In the genomic region with DNA sequence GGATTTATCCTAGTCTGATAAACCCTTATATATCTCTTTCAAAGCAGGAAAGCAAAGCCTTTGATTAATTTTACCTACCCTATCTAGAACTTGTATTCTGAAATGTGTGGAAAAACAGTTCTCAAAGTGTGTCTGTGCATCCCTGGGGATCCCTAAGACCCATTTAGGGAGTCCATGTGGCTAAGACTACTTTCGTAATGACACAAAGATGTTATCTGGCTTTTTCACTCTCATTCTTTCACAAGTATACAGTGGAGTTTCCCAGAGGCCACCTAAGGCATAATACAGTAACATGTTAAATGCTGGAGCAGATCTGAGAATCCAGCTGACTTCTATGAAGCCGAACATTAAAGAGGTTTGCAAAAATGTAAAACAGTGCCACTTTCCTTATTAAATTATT, we compare ENCODE assay signal across 15 cellular contexts. TPM values are rescaled to one million over a fixed set of nuclear protein-coding genes. Genes with fewer than 3 reads are reported as not detected.
A peak's percentile ranks its signal among the peaks of the same experiment; 100 is the strongest.
DNase-seq lines count a peak whose midpoint lies in the region; ATAC-seq and TF ChIP-seq lines count a peak whose summit lies in the region.
"Had no signal": no experiment of that assay in that cellular context is flagged by ENCODE, and none has a peak within 500 bp of the region (broad histone marks: within the 10 kb centered on the region; RNA-seq: fewer than 3 reads in every experiment).

No MANE protein-coding gene starts in this region.

- H3K9me3 ChIP-seq in esophagus squamous epithelium, result no peaks in the 10 kb centered on the region
- H3K9me3 ChIP-seq in effector memory CD4-positive, alpha-beta T cell (ENCODE audit: control insufficient read depth, low read length), result no peaks in the 10 kb centered on the region
- H3K9me3 ChIP-seq: BE2C had no signal

- TF ChIP-seq CTCF in esophagus squamous epithelium (IDR thresholded peaks at IDR 0.05), result no peak

- peaks cover 3% of the 10 kb centered on the region for H3K27me3 Mint-ChIP-seq in activated CD4-positive, alpha-beta T cell treated with anti-CD3 and anti-CD28 coated beads for 36 hours
- peaks cover 14% of the 10 kb centered on the region for H3K27me3 Mint-ChIP-seq in activated CD4-positive, alpha-beta T cell treated with anti-CD3 and anti-CD28 coated beads, Interleukin-2, amount 10 ng/mL, durations not matched to agents 24 days and 14 days
- peaks cover 51% of the 10 kb centered on the region for H3K27me3 Mint-ChIP-seq in T-helper 2 cell treated with Interferon-gamma antibody and Interleukin-4, amounts not matched to agents 5 μg/mL and 100 μg/mL, for 36 hours (ENCODE audit: low read depth)
- H3K27me3 Mint-ChIP-seq: CD4-positive, alpha-beta T cell had no signal

- H3K36me3 ChIP-seq in esophagus squamous epithelium, result no peaks in the 10 kb centered on the region
- H3K36me3 ChIP-seq in effector memory CD4-positive, alpha-beta T cell (ENCODE audit: control insufficient read depth, insufficient read depth, low read length), result no peaks in the 10 kb centered on the region
- H3K36me3 ChIP-seq: BE2C had no signal

- POLR2A ChIA-PET in activated CD4-positive, alpha-beta T cell treated with anti-CD3 and anti-CD28 coated beads for 36 hours (lab: Charles Lee), result no interaction called here

- no peak for DNase-seq in activated CD4-positive, alpha-beta T cell treated with anti-CD3 and anti-CD28 coated beads for 36 hours
- no peak for DNase-seq in activated CD4-positive, alpha-beta T cell treated with anti-CD3 and anti-CD28 coated beads, Interleukin-2, amount 10 ng/mL, durations not matched to agents 24 days and 14 days
- DNase-seq in T-helper 2 cell treated with Interferon-gamma antibody and Interleukin-4, amounts not matched to agents 5 μg/mL and 100 μg/mL, for 36 hours (ENCODE audit: low spot score), result peak; percentile 16
- DNase-seq in stimulated activated effector memory CD8-positive, alpha-beta T cell treated with anti-CD3 and anti-CD28 coated beads, Interleukin-12 subunit alpha, Interleukin-12 subunit beta, amount 100 ng/mL, for 72 hours (ENCODE audit: low spot score in 2 of 2), result no peak
- DNase-seq in esophagus squamous epithelium (lab: John Stamatoyannopoulos, UW), result no peak
- no peak for DNase-seq in HuH-7.5 (ENCODE audit: low spot score)
- DNase-seq in effector memory CD4-positive, alpha-beta T cell, result no peak
- DNase-seq: BE2C; CD4-positive, alpha-beta T cell; GOT3; NCI-H187; NCI-H526 treated with DMSO at 0.1 percent for 48 hours; SHP77 treated with DMSO at 0.1 percent for 48 hours had no signal

- 76 to 77% methylated on average over 2 of the region's 2 CpGs for WGBS in esophagus squamous epithelium, 2 donors

- H3K4me1 Mint-ChIP-seq in activated CD4-positive, alpha-beta T cell treated with anti-CD3 and anti-CD28 coated beads for 36 hours, result peaks cover 15% of the 10 kb centered on the region
- H3K4me1 Mint-ChIP-seq in activated CD4-positive, alpha-beta T cell treated with anti-CD3 and anti-CD28 coated beads, Interleukin-2, amount 10 ng/mL, durations not matched to agents 24 days and 14 days, result peaks cover 15% of the 10 kb centered on the region
- H3K4me1 Mint-ChIP-seq in T-helper 2 cell treated with Interferon-gamma antibody and Interleukin-4, amounts not matched to agents 5 μg/mL and 100 μg/mL, for 36 hours (ENCODE audit: low read depth), result peaks cover 9% of the 10 kb centered on the region
- H3K4me1 Mint-ChIP-seq in stimulated activated effector memory CD8-positive, alpha-beta T cell treated with anti-CD3 and anti-CD28 coated beads, Interleukin-12 subunit alpha, Interleukin-12 subunit beta, amount 100 ng/mL, for 72 hours, result no peaks in the 10 kb centered on the region

- no peak for TF ChIP-seq POLR2A in esophagus squamous epithelium (IDR thresholded peaks at IDR 0.05)

- CTCF ChIA-PET in activated CD4-positive, alpha-beta T cell treated with anti-CD3 and anti-CD28 coated beads for 36 hours (lab: Charles Lee), result interaction anchor here (0.9 to 1.5 kb wide), 3 partner anchors 50 to 179 kb away, joined by 3 read pairs; no protein-coding TSS in a partner anchor

- peak; percentile 58 for ATAC-seq in activated CD4-positive, alpha-beta T cell treated with anti-CD3 and anti-CD28 coated beads for 36 hours
- peak; percentile 62 for ATAC-seq in HG02678 (IDR thresholded peaks at IDR 0.05; ENCODE audit: unreplicated experiment)
- ATAC-seq in stimulated activated effector memory CD8-positive, alpha-beta T cell treated with anti-CD3 and anti-CD28 coated beads, Interleukin-12 subunit alpha, Interleukin-12 subunit beta, amount 100 ng/mL, for 72 hours, result peak; percentile 59

- H3K27ac ChIP-seq in esophagus squamous epithelium, result no peak overlapping the region
- no peak overlapping the region for H3K27ac ChIP-seq in effector memory CD4-positive, alpha-beta T cell (ENCODE audit: insufficient read depth, low read length, poor library complexity, severe bottlenecking)
- H3K27ac ChIP-seq: 22Rv1 had no signal

- H3K4me1 ChIP-seq in esophagus squamous epithelium, result no peaks in the 10 kb centered on the region
- H3K4me1 ChIP-seq in effector memory CD4-positive, alpha-beta T cell (ENCODE audit: control insufficient read depth, insufficient read depth, low read length, poor library complexity, severe bottlenecking), result no peaks in the 10 kb centered on the region
- H3K4me1 ChIP-seq: BE2C had no signal

- intact Hi-C loops in activated CD4-positive, alpha-beta T cell treated with anti-CD3 and anti-CD28 coated beads for 36 hours (cut with DNase I, micrococcal nuclease), result no loop called here
- intact Hi-C loops in activated CD4-positive, alpha-beta T cell treated with anti-CD3 and anti-CD28 coated beads, Interleukin-2, amount 10 ng/mL, durations not matched to agents 24 days and 14 days (cut with micrococcal nuclease), result loop anchor here (1.0 to 2.0 kb wide), 2 partner anchors 35 to 54 kb away; a partner anchor contains a TSS
- intact Hi-C loops in esophagus squamous epithelium (cut with DNase I), result no loop called here

- H3K27me3 ChIP-seq in esophagus squamous epithelium, result no peaks in the 10 kb centered on the region
- no peaks in the 10 kb centered on the region for H3K27me3 ChIP-seq in effector memory CD4-positive, alpha-beta T cell (replicated peaks; ENCODE audit: control insufficient read depth, insufficient read depth, low read length, poor library complexity, severe bottlenecking)
- H3K27me3 ChIP-seq: BE2C had no signal

- H3K27ac Mint-ChIP-seq in activated CD4-positive, alpha-beta T cell treated with anti-CD3 and anti-CD28 coated beads for 36 hours, result no peak overlapping the region
- H3K27ac Mint-ChIP-seq in activated CD4-positive, alpha-beta T cell treated with anti-CD3 and anti-CD28 coated beads, Interleukin-2, amount 10 ng/mL, durations not matched to agents 24 days and 14 days, result no peak overlapping the region
- no peak overlapping the region for H3K27ac Mint-ChIP-seq in T-helper 2 cell treated with Interferon-gamma antibody and Interleukin-4, amounts not matched to agents 5 μg/mL and 100 μg/mL, for 36 hours
- no peak overlapping the region for H3K27ac Mint-ChIP-seq in stimulated activated effector memory CD8-positive, alpha-beta T cell treated with anti-CD3 and anti-CD28 coated beads, Interleukin-12 subunit alpha, Interleukin-12 subunit beta, amount 100 ng/mL, for 72 hours
- H3K27ac Mint-ChIP-seq: CD4-positive, alpha-beta T cell had no signal

- no peak overlapping the region for H3K4me3 Mint-ChIP-seq in activated CD4-positive, alpha-beta T cell treated with anti-CD3 and anti-CD28 coated beads for 36 hours
- no peak overlapping the region for H3K4me3 Mint-ChIP-seq in activated CD4-positive, alpha-beta T cell treated with anti-CD3 and anti-CD28 coated beads, Interleukin-2, amount 10 ng/mL, durations not matched to agents 24 days and 14 days
- no peak overlapping the region for H3K4me3 Mint-ChIP-seq in T-helper 2 cell treated with Interferon-gamma antibody and Interleukin-4, amounts not matched to agents 5 μg/mL and 100 μg/mL, for 36 hours
- no peak overlapping the region for H3K4me3 Mint-ChIP-seq in stimulated activated effector memory CD8-positive, alpha-beta T cell treated with anti-CD3 and anti-CD28 coated beads, Interleukin-12 subunit alpha, Interleukin-12 subunit beta, amount 100 ng/mL, for 72 hours
- H3K4me3 Mint-ChIP-seq: CD4-positive, alpha-beta T cell had no signal

- H3K36me3 Mint-ChIP-seq in activated CD4-positive, alpha-beta T cell treated with anti-CD3 and anti-CD28 coated beads for 36 hours (ENCODE audit: low read depth), result peaks cover 4% of the 10 kb centered on the region
- peaks cover 13% of the 10 kb centered on the region for H3K36me3 Mint-ChIP-seq in activated CD4-positive, alpha-beta T cell treated with anti-CD3 and anti-CD28 coated beads, Interleukin-2, amount 10 ng/mL, durations not matched to agents 24 days and 14 days (ENCODE audit: low read depth)
- peaks cover 2% of the 10 kb centered on the region for H3K36me3 Mint-ChIP-seq in T-helper 2 cell treated with Interferon-gamma antibody and Interleukin-4, amounts not matched to agents 5 μg/mL and 100 μg/mL, for 36 hours (ENCODE audit: low read depth)
- no peaks in the 10 kb centered on the region for H3K36me3 Mint-ChIP-seq in stimulated activated effector memory CD8-positive, alpha-beta T cell treated with anti-CD3 and anti-CD28 coated beads, Interleukin-12 subunit alpha, Interleukin-12 subunit beta, amount 100 ng/mL, for 72 hours

- H3K4me3 ChIP-seq in esophagus squamous epithelium, result no peak overlapping the region
- H3K4me3 ChIP-seq in effector memory CD4-positive, alpha-beta T cell (ENCODE audit: insufficient read depth, low read depth, low read length, poor library complexity, severe bottlenecking), result no peak overlapping the region

- H3K9me3 Mint-ChIP-seq in activated CD4-positive, alpha-beta T cell treated with anti-CD3 and anti-CD28 coated beads for 36 hours (ENCODE audit: low read depth), result peaks cover 9% of the 10 kb centered on the region
- H3K9me3 Mint-ChIP-seq in activated CD4-positive, alpha-beta T cell treated with anti-CD3 and anti-CD28 coated beads, Interleukin-2, amount 10 ng/mL, durations not matched to agents 24 days and 14 days, result peaks cover 28% of the 10 kb centered on the region
- peaks cover 8% of the 10 kb centered on the region for H3K9me3 Mint-ChIP-seq in T-helper 2 cell treated with Interferon-gamma antibody and Interleukin-4, amounts not matched to agents 5 μg/mL and 100 μg/mL, for 36 hours
- no peaks in the 10 kb centered on the region for H3K9me3 Mint-ChIP-seq in stimulated activated effector memory CD8-positive, alpha-beta T cell treated with anti-CD3 and anti-CD28 coated beads, Interleukin-12 subunit alpha, Interleukin-12 subunit beta, amount 100 ng/mL, for 72 hours
- H3K9me3 Mint-ChIP-seq: CD4-positive, alpha-beta T cell had no signal

RNA-seq across cellular contexts. Expression of a gene that starts 54.3 kb away (rescaled TPM):
- under 1 TPM; 0.47 to 0.50 TPM for total RNA-seq in activated CD4-positive, alpha-beta T cell treated with anti-CD3 and anti-CD28 coated beads for 36 hours
- total RNA-seq in activated CD4-positive, alpha-beta T cell treated with anti-CD3 and anti-CD28 coated beads, Interleukin-2, amount 10 ng/mL, durations not matched to agents 24 days and 14 days, result 1.4 and 1.5 TPM in 2 replicates
- 1 to 10 TPM; 1.4 to 2.3 (median 1.5) TPM for total RNA-seq in esophagus squamous epithelium
- total RNA-seq: CD4-positive, alpha-beta T cell had no signal
